ENCODE assay signal across 16 cellular contexts in genomic region chr6:169852504-169853195, GRCh38.
DNase-seq lines count a peak whose midpoint lies in the region; ATAC-seq and TF ChIP-seq lines count a peak whose summit lies in the region.
"Had no signal": no experiment of that assay in that cellular context is flagged by ENCODE, and none has a peak within 500 bp of the region (broad histone marks: within the 10 kb centered on the region; RNA-seq: fewer than 3 reads in every experiment).

No MANE protein-coding gene starts in this region.

- CTCF ChIA-PET in MCF 10A (lab: Yijun Ruan, JAX), result interaction anchor here (1.0 kb wide), 1 partner anchor 21 kb away, joined by 4 read pairs; no protein-coding TSS in a partner anchor

- intact Hi-C loops in MCF 10A (cut with micrococcal nuclease), result no loop called here

- H3K9me2 ChIP-seq in GM23338 (ENCODE audit: insufficient read depth), result no peaks in the 10 kb centered on the region; the same call in 1 of the 2 replicates

- H3K4me3 Mint-ChIP-seq in GM23338 (no peak overlapping the region), MCF 10A (ENCODE audit: unreplicated experiment) (no peak overlapping the region), progenitor cell of endocrine pancreas (ENCODE audit: low read depth) (no peak overlapping the region)
- H3K4me3 Mint-ChIP-seq: brain, neural crest cell had no signal

- H3K9me3 Mint-ChIP-seq in GM23338 (peaks cover 41% of the 10 kb centered on the region), MCF 10A (ENCODE audit: unreplicated experiment) (no peaks in the 10 kb centered on the region), progenitor cell of endocrine pancreas (ENCODE audit: low read depth) (peaks cover 5% of the 10 kb centered on the region)

- POLR2A ChIA-PET in MCF 10A (lab: Yijun Ruan, JAX), result no interaction called here

- peaks cover 7% of the 10 kb centered on the region; the same call in 1 of the 2 replicates for H3F3A ChIP-seq in GM23338 (replicated peaks; ENCODE audit: low read depth)

- H3K79me2 ChIP-seq in GM23338 (replicated peaks; ENCODE audit: insufficient read depth), result no peaks in the 10 kb centered on the region

- H4K20me1 ChIP-seq in GM23338 (replicated peaks; ENCODE audit: insufficient read depth), result no peaks in the 10 kb centered on the region

- H2AFZ ChIP-seq in GM23338, result peak overlapping the region; percentile 91; the same call in 1 of the 2 replicates

- H3K4me2 ChIP-seq in GM23338, result no peak overlapping the region

- no peaks in the 10 kb centered on the region for H3K36me3 ChIP-seq in GM23338 (ENCODE audit: insufficient read depth)

- H3K4me3 ChIP-seq in GM23338, result no peak overlapping the region

- no peaks in the 10 kb centered on the region for H3K27me3 ChIP-seq in GM23338 (ENCODE audit: insufficient read depth)

- peaks cover 15% of the 10 kb centered on the region for H3K27me3 Mint-ChIP-seq in GM23338 (ENCODE audit: insufficient read depth, low read depth, poor library complexity)
- peaks cover 3% of the 10 kb centered on the region for H3K27me3 Mint-ChIP-seq in MCF 10A (ENCODE audit: insufficient read depth, unreplicated experiment)
- peaks cover 6% of the 10 kb centered on the region for H3K27me3 Mint-ChIP-seq in progenitor cell of endocrine pancreas

- ATAC-seq in GM23338, result peak; percentile 33; the same call in 2 of the 3 replicates
- no peak for ATAC-seq in left lobe of liver
- ATAC-seq in GM21619 (IDR thresholded peaks at IDR 0.05; ENCODE audit: unreplicated experiment), result no peak
- ATAC-seq in GM18502 (IDR thresholded peaks at IDR 0.05; ENCODE audit: poor library complexity, unreplicated experiment), result no peak

- H3K27ac ChIP-seq in GM23338 (ENCODE audit: low read depth), result no peak overlapping the region

- H3K27ac Mint-ChIP-seq in GM23338, result no peak overlapping the region
- H3K27ac Mint-ChIP-seq in MCF 10A (ENCODE audit: low read depth, unreplicated experiment), result peak overlapping the region; percentile 60
- H3K27ac Mint-ChIP-seq in progenitor cell of endocrine pancreas, result no peak overlapping the region

- DNase-seq in GM23338 (ENCODE audit: low spot score) (no peak), MCF 10A (ENCODE audit: unreplicated experiment) (no peak), left lobe of liver (ENCODE audit: low spot score) (peak; percentile 29), progenitor cell of endocrine pancreas (ENCODE audit: low spot score, unreplicated experiment) (no peak)
- peak; percentile 14 for DNase-seq in stimulated activated CD8-positive, alpha-beta memory T cell treated with anti-CD3 and anti-CD28 coated beads, Interleukin-4, amount 100 ng/mL, for 48 hours
- DNase-seq in effector CD4-positive, alpha-beta T cell, result no peak
- DNase-seq: activated CD4-positive, alpha-beta T cell treated with anti-CD3 and anti-CD28 coated beads, Interleukin-2, amount 50 U/mL, for 48 hours; effector CD8-positive, alpha-beta T cell; kidney glomerular epithelial cell; NCI-H1694; NCI-H526 treated with DMSO at 0.1 percent for 48 hours; T1000 had no signal

- BruUV-seq in MCF 10A (replicated peaks; lab: Mats Ljungman, UMichigan), result no TSS peak

- no peaks in the 10 kb centered on the region for H3K4me1 ChIP-seq in GM23338 (ENCODE audit: insufficient read depth)

- TF ChIP-seq CTCF in GM23338 (conservative IDR thresholded peaks at IDR 0.05; ENCODE audit: low read depth in 2 of 2) (no peak), MCF 10A (IDR thresholded peaks at IDR 0.05; ENCODE audit: unreplicated experiment) (no peak), progenitor cell of endocrine pancreas (IDR thresholded peaks at IDR 0.05; ENCODE audit: unreplicated experiment) (no peak)

- peaks cover 7% of the 10 kb centered on the region; the same call in 2 of the 3 replicates for H3K4me1 Mint-ChIP-seq in GM23338
- peaks cover 15% of the 10 kb centered on the region for H3K4me1 Mint-ChIP-seq in MCF 10A (ENCODE audit: insufficient read depth, unreplicated experiment)
- no peaks in the 10 kb centered on the region for H3K4me1 Mint-ChIP-seq in progenitor cell of endocrine pancreas (ENCODE audit: low read depth)

- H3K36me3 Mint-ChIP-seq in GM23338 (ENCODE audit: low read depth) (peaks cover 18% of the 10 kb centered on the region), MCF 10A (ENCODE audit: insufficient read depth, unreplicated experiment) (no peaks in the 10 kb centered on the region), progenitor cell of endocrine pancreas (ENCODE audit: insufficient read depth) (peaks cover 3% of the 10 kb centered on the region)

TF ChIP-seq in GM23338, 12 proteins besides CTCF, POLR2A, EP300 and RAD21 (continues in another document):
- TF ChIP-seq NANOG (IDR thresholded peaks at IDR 0.05; ENCODE audit: borderline replicate concordance) (no peak), EZH2phosphoT487 (IDR thresholded peaks at IDR 0.05; ENCODE audit: unreplicated experiment) (no peak), JUNB (IDR thresholded peaks at IDR 0.05; ENCODE audit: unreplicated experiment) (no peak), STAT1 (IDR thresholded peaks at IDR 0.05; ENCODE audit: unreplicated experiment) (no peak), POLR2AphosphoS5 (IDR thresholded peaks at IDR 0.05; ENCODE audit: low read depth) (no peak), CREB1 (CRISPR knock-in tag; IDR thresholded peaks at IDR 0.05; ENCODE audit: low read depth) (no peak), ZNF114 (CRISPR knock-in tag; IDR thresholded peaks at IDR 0.05) (no peak), EZH2 (IDR thresholded peaks at IDR 0.05; ENCODE audit: low read depth, unreplicated experiment) (no peak), ZNF331 (CRISPR knock-in tag; IDR thresholded peaks at IDR 0.05; ENCODE audit: low read depth) (no peak)
- TF ChIP-seq, protein P1, sequence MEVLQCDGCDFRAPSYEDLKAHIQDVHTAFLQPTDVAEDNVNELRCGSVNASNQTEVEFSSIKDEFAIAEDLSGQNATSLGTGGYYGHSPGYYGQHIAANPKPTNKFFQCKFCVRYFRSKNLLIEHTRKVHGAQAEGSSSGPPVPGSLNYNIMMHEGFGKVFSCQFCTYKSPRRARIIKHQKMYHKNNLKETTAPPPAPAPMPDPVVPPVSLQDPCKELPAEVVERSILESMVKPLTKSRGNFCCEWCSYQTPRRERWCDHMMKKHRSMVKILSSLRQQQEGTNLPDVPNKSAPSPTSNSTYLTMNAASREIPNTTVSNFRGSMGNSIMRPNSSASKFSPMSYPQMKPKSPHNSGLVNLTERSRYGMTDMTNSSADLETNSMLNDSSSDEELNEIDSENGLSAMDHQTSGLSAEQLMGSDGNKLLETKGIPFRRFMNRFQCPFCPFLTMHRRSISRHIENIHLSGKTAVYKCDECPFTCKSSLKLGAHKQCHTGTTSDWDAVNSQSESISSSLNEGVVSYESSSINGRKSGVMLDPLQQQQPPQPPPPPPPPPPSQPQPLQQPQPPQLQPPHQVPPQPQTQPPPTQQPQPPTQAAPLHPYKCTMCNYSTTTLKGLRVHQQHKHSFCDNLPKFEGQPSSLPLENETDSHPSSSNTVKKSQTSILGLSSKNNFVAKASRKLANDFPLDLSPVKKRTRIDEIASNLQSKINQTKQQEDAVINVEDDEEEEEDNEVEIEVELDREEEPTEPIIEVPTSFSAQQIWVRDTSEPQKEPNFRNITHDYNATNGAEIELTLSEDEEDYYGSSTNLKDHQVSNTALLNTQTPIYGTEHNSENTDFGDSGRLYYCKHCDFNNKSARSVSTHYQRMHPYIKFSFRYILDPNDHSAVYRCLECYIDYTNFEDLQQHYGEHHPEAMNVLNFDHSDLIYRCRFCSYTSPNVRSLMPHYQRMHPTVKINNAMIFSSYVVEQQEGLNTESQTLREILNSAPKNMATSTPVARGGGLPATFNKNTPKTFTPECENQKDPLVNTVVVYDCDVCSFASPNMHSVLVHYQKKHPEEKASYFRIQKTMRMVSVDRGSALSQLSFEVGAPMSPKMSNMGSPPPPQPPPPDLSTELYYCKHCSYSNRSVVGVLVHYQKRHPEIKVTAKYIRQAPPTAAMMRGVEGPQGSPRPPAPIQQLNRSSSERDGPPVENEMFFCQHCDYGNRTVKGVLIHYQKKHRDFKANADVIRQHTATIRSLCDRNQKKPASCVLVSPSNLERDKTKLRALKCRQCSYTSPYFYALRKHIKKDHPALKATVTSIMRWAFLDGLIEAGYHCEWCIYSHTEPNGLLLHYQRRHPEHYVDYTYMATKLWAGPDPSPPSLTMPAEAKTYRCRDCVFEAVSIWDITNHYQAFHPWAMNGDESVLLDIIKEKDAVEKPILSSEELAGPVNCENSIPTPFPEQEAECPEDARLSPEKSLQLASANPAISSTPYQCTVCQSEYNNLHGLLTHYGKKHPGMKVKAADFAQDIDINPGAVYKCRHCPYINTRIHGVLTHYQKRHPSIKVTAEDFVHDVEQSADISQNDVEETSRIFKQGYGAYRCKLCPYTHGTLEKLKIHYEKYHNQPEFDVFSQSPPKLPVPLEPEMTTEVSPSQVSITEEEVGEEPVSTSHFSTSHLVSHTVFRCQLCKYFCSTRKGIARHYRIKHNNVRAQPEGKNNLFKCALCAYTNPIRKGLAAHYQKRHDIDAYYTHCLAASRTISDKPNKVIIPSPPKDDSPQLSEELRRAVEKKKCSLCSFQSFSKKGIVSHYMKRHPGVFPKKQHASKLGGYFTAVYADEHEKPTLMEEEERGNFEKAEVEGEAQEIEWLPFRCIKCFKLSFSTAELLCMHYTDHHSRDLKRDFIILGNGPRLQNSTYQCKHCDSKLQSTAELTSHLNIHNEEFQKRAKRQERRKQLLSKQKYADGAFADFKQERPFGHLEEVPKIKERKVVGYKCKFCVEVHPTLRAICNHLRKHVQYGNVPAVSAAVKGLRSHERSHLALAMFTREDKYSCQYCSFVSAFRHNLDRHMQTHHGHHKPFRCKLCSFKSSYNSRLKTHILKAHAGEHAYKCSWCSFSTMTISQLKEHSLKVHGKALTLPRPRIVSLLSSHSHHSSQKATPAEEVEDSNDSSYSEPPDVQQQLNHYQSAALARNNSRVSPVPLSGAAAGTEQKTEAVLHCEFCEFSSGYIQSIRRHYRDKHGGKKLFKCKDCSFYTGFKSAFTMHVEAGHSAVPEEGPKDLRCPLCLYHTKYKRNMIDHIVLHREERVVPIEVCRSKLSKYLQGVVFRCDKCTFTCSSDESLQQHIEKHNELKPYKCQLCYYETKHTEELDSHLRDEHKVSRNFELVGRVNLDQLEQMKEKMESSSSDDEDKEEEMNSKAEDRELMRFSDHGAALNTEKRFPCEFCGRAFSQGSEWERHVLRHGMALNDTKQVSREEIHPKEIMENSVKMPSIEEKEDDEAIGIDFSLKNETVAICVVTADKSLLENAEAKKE (CRISPR knock-in tag; IDR thresholded peaks at IDR 0.05), result no peak
- TF ChIP-seq, protein P2, sequence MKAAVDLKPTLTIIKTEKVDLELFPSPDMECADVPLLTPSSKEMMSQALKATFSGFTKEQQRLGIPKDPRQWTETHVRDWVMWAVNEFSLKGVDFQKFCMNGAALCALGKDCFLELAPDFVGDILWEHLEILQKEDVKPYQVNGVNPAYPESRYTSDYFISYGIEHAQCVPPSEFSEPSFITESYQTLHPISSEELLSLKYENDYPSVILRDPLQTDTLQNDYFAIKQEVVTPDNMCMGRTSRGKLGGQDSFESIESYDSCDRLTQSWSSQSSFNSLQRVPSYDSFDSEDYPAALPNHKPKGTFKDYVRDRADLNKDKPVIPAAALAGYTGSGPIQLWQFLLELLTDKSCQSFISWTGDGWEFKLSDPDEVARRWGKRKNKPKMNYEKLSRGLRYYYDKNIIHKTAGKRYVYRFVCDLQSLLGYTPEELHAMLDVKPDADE (IDR thresholded peaks at IDR 0.05), result no peak

Comparison
In these comparisons a context has a peak if more than half of its experiments do, and no peak if none do; other contexts are left out.
1. DNase-seq: peak in left lobe of liver (single experiment) and stimulated activated CD8-positive, alpha-beta memory T cell treated with anti-CD3 and anti-CD28 coated beads, Interleukin-4, amount 100 ng/mL, for 48 hours (single experiment); none in GM23338 (single experiment), MCF 10A (single experiment), effector CD4-positive, alpha-beta T cell (single experiment) and progenitor cell of endocrine pancreas (single experiment).